ENCODE assay signal across 8 cellular contexts in the genomic region with DNA sequence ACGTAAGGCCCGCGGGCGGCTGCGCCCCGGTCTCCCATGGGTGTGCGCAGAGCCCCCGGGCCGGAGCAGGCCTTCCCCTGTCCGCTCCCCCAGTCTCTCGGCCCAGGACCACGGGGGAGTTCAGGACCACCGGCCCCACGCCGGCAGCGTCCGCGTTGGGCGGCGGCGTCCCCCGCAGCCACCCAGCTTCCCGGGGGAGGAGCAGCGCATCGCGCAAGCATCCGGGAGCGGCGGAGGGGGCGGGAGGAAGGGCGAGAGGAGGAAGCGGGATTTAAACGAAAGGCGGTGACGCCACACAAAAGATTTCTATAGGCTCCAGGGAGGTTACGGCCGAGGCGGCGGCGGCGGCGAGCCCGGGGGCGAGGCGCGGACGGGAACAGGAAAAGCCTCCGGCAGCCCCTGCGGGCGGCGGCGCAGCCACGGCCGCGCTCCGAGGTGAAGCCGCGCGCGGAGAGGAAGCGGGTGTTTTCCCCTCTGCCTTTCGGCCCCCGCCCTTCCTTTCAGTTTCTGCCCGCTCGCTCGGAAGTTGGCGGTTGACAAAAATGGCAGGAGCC. TPM values are rescaled to one million over a fixed set of nuclear protein-coding genes. Genes with fewer than 3 reads are reported as not detected.
DNase-seq lines count a peak whose midpoint lies in the region; FAIRE-seq and TF ChIP-seq lines count a peak whose summit lies in the region.

Gene TLNRD1 (plus strand): TSS at position 298 of the 554 bp plus-strand sequence. CDS start 1,349 bp downstream, outside the sequence.

- peaks cover 3 to 9% of the 10 kb centered on the region in 2 experiments; a peak in 2 of 3 replicates for H3K36me3 ChIP-seq in HEK293 (ENCODE audit: control insufficient read depth in 2 of 2, insufficient read depth in 1 of 2, low read length in 2 of 2)
- peaks cover 15% of the 10 kb centered on the region for H3K36me3 ChIP-seq in neutrophil

- no peaks in the 10 kb centered on the region for H3K9me3 ChIP-seq in HEK293 (ENCODE audit: control insufficient read depth, insufficient read depth, low read depth, low read length)
- no peaks in the 10 kb centered on the region for H3K9me3 ChIP-seq in neutrophil

- no peaks in the 10 kb centered on the region for H3K27me3 ChIP-seq in neutrophil

- peak; percentile 79 for DNase-seq in GF-D8 (lab: John Stamatoyannopoulos, UW)
- DNase-seq in MV-4-11 (lab: John Stamatoyannopoulos, UW), result peak; percentile 84
- peak; percentile 89 for DNase-seq in SK-N-DZ (ENCODE audit: low spot score)
- peak; percentile 83 for DNase-seq in activated naive CD4-positive, alpha-beta T cell treated with Interleukin-2 at 50 U/mL for 16 hours
- DNase-seq in frontal cortex (ENCODE audit: low spot score in 2 of 2), result peak; percentile 88 to 90

- CTCF ChIA-PET in HEK293 (lab: Yijun Ruan, JAX), result interaction anchor here (0.5 to 4.7 kb wide), 4 partner anchors 33 to 265 kb away, joined by 3 to 31 read pairs (median 3); no protein-coding TSS in a partner anchor

- peaks cover 7% of the 10 kb centered on the region for H3K4me1 ChIP-seq in HEK293 (ENCODE audit: control insufficient read depth, insufficient read depth, low read length)
- H3K4me1 ChIP-seq in neutrophil (ENCODE audit: control insufficient read depth in 1 of 2, insufficient read depth in 1 of 2, low read depth in 1 of 2, low read length in 1 of 2), result peaks cover 18 to 27% of the 10 kb centered on the region in 2 experiments

- FAIRE-seq in frontal cortex (lab: Jason Lieb, UNC), result no peak

- H3K4me3 ChIP-seq in HEK293 (ENCODE audit: low read depth, low read length) (peak within 1 kb of the TSS; percentile 78), neutrophil (ENCODE audit: low read depth in 1 of 2, low read length in 1 of 2) (peak within 1 kb of the TSS; percentile 80 to 95)

- POLR2A ChIA-PET in HEK293 (lab: Yijun Ruan, JAX), result interaction anchor here (0.6 to 2.2 kb wide), 15 partner anchors 10 to 1568 kb away, joined by 3 to 22 read pairs (median 4); partner anchors contain the start of genes CEMIP and STARD5

- TF ChIP-seq CTCF in HEK293 (tag by site-specific recombination; IDR thresholded peaks at IDR 0.05), result no peak
- no peak for TF ChIP-seq CTCF in neutrophil (IDR thresholded peaks at IDR 0.05)
- no peak for TF ChIP-seq CTCF in subcutaneous adipose tissue (IDR thresholded peaks at IDR 0.05; ENCODE audit: low read depth)

- H3K27ac ChIP-seq in HEK293 (ENCODE audit: extremely low read depth, low read depth, low read length) (peak within 1 kb of the TSS; percentile 94), neutrophil (peak within 1 kb of the TSS; percentile 94)

TF ChIP-seq in HEK293, 187 proteins besides CTCF, POLR2A, EP300 and RAD21 (continues in another document):
- TF ChIP-seq ZNF521 (tag by site-specific recombination; IDR thresholded peaks at IDR 0.05), result no peak
- TF ChIP-seq GLI4 (tag by site-specific recombination; IDR thresholded peaks at IDR 0.05), result no peak
- TF ChIP-seq PRDM6 (tag by site-specific recombination; IDR thresholded peaks at IDR 0.05), result no peak
- TF ChIP-seq, protein P1, sequence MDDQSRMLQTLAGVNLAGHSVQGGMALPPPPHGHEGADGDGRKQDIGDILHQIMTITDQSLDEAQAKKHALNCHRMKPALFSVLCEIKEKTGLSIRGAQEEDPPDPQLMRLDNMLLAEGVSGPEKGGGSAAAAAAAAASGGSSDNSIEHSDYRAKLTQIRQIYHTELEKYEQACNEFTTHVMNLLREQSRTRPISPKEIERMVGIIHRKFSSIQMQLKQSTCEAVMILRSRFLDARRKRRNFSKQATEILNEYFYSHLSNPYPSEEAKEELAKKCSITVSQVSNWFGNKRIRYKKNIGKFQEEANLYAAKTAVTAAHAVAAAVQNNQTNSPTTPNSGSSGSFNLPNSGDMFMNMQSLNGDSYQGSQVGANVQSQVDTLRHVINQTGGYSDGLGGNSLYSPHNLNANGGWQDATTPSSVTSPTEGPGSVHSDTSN (CRISPR knock-in tag; IDR thresholded peaks at IDR 0.05), result 0 out of 2 replicates have a peak, but pooled peaks have one; percentile 24
- TF ChIP-seq GLIS2 (tag by site-specific recombination; IDR thresholded peaks at IDR 0.05), result peak; percentile 95
- no peak for TF ChIP-seq HOXA7 (CRISPR knock-in tag; IDR thresholded peaks at IDR 0.05; ENCODE audit: borderline replicate concordance)
- TF ChIP-seq ZNF621 (tag by site-specific recombination; IDR thresholded peaks at IDR 0.05), result no peak
- TF ChIP-seq SCRT1 (tag by site-specific recombination; IDR thresholded peaks at IDR 0.05; ENCODE audit: borderline replicate concordance), result no peak
- peak; percentile 68; the same call in 1 of the 2 replicates for TF ChIP-seq ZNF423 (tag by site-specific recombination; IDR thresholded peaks at IDR 0.05)
- TF ChIP-seq REPIN1 (tag by site-specific recombination; IDR thresholded peaks at IDR 0.05; ENCODE audit: low read depth), result no peak
- TF ChIP-seq ZNF513 (tag by site-specific recombination; IDR thresholded peaks at IDR 0.05), result peak; percentile 57; the same call in 1 of the 2 replicates
- TF ChIP-seq ZNF132 (tag by site-specific recombination; IDR thresholded peaks at IDR 0.05; ENCODE audit: borderline replicate concordance), result no peak
- TF ChIP-seq ZNF266 (tag by site-specific recombination; IDR thresholded peaks at IDR 0.05; ENCODE audit: low read depth), result no peak
- TF ChIP-seq ZFHX2 (tag by site-specific recombination; conservative IDR thresholded peaks at IDR 0.05), result peak; percentile 87
- TF ChIP-seq ZXDB (tag by site-specific recombination; IDR thresholded peaks at IDR 0.05), result peak; percentile 48; the same call in 1 of the 2 replicates
- TF ChIP-seq EGR2 (tag by site-specific recombination; IDR thresholded peaks at IDR 0.05; ENCODE audit: low read depth), result peak; percentile 74
- no peak for TF ChIP-seq ZNF701 (tag by site-specific recombination; IDR thresholded peaks at IDR 0.05)
- TF ChIP-seq, protein P2, sequence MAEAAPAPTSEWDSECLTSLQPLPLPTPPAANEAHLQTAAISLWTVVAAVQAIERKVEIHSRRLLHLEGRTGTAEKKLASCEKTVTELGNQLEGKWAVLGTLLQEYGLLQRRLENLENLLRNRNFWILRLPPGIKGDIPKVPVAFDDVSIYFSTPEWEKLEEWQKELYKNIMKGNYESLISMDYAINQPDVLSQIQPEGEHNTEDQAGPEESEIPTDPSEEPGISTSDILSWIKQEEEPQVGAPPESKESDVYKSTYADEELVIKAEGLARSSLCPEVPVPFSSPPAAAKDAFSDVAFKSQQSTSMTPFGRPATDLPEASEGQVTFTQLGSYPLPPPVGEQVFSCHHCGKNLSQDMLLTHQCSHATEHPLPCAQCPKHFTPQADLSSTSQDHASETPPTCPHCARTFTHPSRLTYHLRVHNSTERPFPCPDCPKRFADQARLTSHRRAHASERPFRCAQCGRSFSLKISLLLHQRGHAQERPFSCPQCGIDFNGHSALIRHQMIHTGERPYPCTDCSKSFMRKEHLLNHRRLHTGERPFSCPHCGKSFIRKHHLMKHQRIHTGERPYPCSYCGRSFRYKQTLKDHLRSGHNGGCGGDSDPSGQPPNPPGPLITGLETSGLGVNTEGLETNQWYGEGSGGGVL (tag by site-specific recombination; IDR thresholded peaks at IDR 0.05), result peak; percentile 99
- TF ChIP-seq ZNF843 (tag by site-specific recombination; IDR thresholded peaks at IDR 0.05), result no peak
- TF ChIP-seq ZBTB7A (tag by site-specific recombination; IDR thresholded peaks at IDR 0.05; ENCODE audit: low read depth), result no peak
- TF ChIP-seq ZIC2 (tag by site-specific recombination; IDR thresholded peaks at IDR 0.05), result peak; percentile 48; the same call in 1 of the 2 replicates
- no peak for TF ChIP-seq ZNF670 (tag by site-specific recombination; IDR thresholded peaks at IDR 0.05; ENCODE audit: low read depth)
- TF ChIP-seq YY2 (tag by site-specific recombination; IDR thresholded peaks at IDR 0.05), result no peak

RNA-seq across cellular contexts. Expression of gene TLNRD1, which starts in this region (rescaled TPM):
- 22.5 and 31.4 TPM in 2 replicates for polyA plus RNA-seq in SK-N-DZ (2014; cell fraction: cytosol; rRNA removed)
- polyA plus RNA-seq in SK-N-DZ (2014; cell fraction: nucleus; rRNA removed), result 12.6 and 14.4 TPM in 2 replicates
- total RNA-seq in frontal cortex, result 6.1 TPM
- total RNA-seq in subcutaneous adipose tissue, result 10 to 100 TPM; 10.3 to 33.5 (median 11.9) TPM

Comparison
In these comparisons a context has a peak if more than half of its experiments do, and no peak if none do; other contexts are left out.
1. Peak in every context shown above with its lines: DNase-seq, H3K4me3 ChIP-seq and H3K27ac ChIP-seq.